In the genomic region with DNA sequence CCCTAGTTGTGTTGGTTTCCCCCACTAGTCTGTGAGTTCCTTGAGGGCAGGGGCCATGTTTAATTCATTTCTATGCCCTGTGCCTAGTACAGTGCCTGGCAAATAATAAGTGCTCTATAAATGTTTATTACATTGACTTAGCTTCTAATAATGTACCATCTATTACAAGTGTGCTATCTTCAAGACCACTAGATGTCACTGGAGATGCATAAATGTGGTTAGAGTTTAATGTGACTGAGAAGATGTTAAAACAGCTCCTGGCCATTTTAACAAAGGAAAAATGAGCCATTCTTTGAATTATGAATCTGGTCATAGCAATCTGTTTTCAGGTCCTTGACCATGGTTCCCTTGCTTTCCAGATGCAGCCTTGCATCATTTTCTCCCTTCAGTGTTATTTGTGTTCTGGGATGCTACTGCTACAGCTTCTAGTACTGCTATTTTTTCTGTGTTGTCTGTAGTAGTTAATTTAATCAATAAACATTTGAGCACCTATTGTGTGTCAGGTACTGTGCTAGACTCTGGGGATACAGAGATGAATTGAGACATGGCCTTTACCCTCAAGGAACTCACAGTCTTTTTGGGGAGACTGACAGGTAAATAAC, we compare ENCODE assay signal across 8 cellular contexts. TPM values are rescaled to one million over a fixed set of nuclear protein-coding genes. Genes with fewer than 3 reads are reported as not detected.
DNase-seq lines count a peak whose midpoint lies in the region; ATAC-seq and TF ChIP-seq lines count a peak whose summit lies in the region.

No MANE protein-coding gene starts in this region.

- H3K4me1 Mint-ChIP-seq in nephron progenitor cell = no peaks in the 10 kb centered on the region
- no peaks in the 10 kb centered on the region for H3K4me1 Mint-ChIP-seq in T-helper 2 cell treated with Interferon-gamma antibody and Interleukin-4, amounts not matched to agents 5 μg/mL and 100 μg/mL, for 36 hours (ENCODE audit: low read depth)

- no peak for TF ChIP-seq EP300 in esophagus muscularis mucosa (IDR thresholded peaks at IDR 0.05)

- H3K36me3 ChIP-seq in A673 (ENCODE audit: insufficient read depth, low read length, poor library complexity, severe bottlenecking) (no peaks in the 10 kb centered on the region), esophagus muscularis mucosa (peaks cover 0 to 6% (median 0%) of the 10 kb centered on the region in 4 donors)

- no TSS peak for BruUV-seq in A673 (replicated peaks; lab: Mats Ljungman, UMichigan)

- peak; percentile 68 for DNase-seq in A673 (ENCODE audit: low spot score)
- no peak for DNase-seq in GM12864 (ENCODE audit: low read depth)
- peak; percentile 12 for DNase-seq in HuH-7.5 (ENCODE audit: low spot score)
- DNase-seq in RWPE1 (ENCODE audit: low spot score) = peak; percentile 18
- no peak for DNase-seq in esophagus muscularis mucosa (ENCODE audit: extremely low spot score)
- no peak for DNase-seq in nephron progenitor cell
- no peak for DNase-seq in T-helper 2 cell treated with Interferon-gamma antibody and Interleukin-4, amounts not matched to agents 5 μg/mL and 100 μg/mL, for 36 hours (ENCODE audit: low spot score)

- peak; percentile 70 for TF ChIP-seq CTCF in A673 (conservative IDR thresholded peaks at IDR 0.05; ENCODE audit: low read depth, low read length)
- TF ChIP-seq CTCF in GM12864 (IDR thresholded peaks at IDR 0.05; ENCODE audit: low read depth, low read length, missing control alignments) = peak; percentile 35
- peak; percentile 38 for TF ChIP-seq CTCF in RWPE1 (conservative IDR thresholded peaks at IDR 0.05; ENCODE audit: low read depth)
- TF ChIP-seq CTCF in esophagus muscularis mucosa (IDR thresholded peaks at IDR 0.05) = peak; percentile 60 to 75 (median 65)
- TF ChIP-seq CTCF in nephron progenitor cell (IDR thresholded peaks at IDR 0.05) = peak; percentile 45

- no peak overlapping the region for H3K4me3 Mint-ChIP-seq in nephron progenitor cell
- no peak overlapping the region for H3K4me3 Mint-ChIP-seq in T-helper 2 cell treated with Interferon-gamma antibody and Interleukin-4, amounts not matched to agents 5 μg/mL and 100 μg/mL, for 36 hours

- H3K4me1 ChIP-seq in A673 (ENCODE audit: insufficient read depth, low read length, poor library complexity, severe bottlenecking) (no peaks in the 10 kb centered on the region), esophagus muscularis mucosa (peaks cover 6 to 45% (median 35%) of the 10 kb centered on the region in 4 donors)

- POLR2A ChIA-PET in A673 (lab: Charles Lee; ENCODE audit: low non-redundant PET) (no interaction called here), RWPE1 (lab: Yijun Ruan, JAX; ENCODE audit: low non-redundant PET) (no interaction called here)

- no peaks in the 10 kb centered on the region for H3K27me3 ChIP-seq in A673 (replicated peaks; ENCODE audit: insufficient read depth, low read depth, low read length, poor library complexity)
- no peaks in the 10 kb centered on the region for H3K27me3 ChIP-seq in esophagus muscularis mucosa

- H3K4me3 ChIP-seq in A673 (ENCODE audit: low read depth, low read length, poor library complexity, severe bottlenecking) (no peak overlapping the region), GM12864 (ENCODE audit: low read depth, low read length) (no peak overlapping the region), esophagus muscularis mucosa (no peak overlapping the region)

- CTCF ChIA-PET in A673 (lab: Charles Lee) = interaction anchor here (0.6 to 1.9 kb wide), 9 partner anchors 135 to 898 kb away, joined by 3 to 33 read pairs (median 6); no protein-coding TSS in a partner anchor
- CTCF ChIA-PET in RWPE1 (lab: Yijun Ruan, JAX) = interaction anchor here (0.5 to 2.2 kb wide), 13 partner anchors 12 to 670 kb away, joined by 3 to 18 read pairs (median 4); no protein-coding TSS in a partner anchor

- H3K27ac ChIP-seq in A673 (ENCODE audit: low read depth, low read length, poor library complexity, severe bottlenecking) = no peak overlapping the region
- no peak overlapping the region for H3K27ac ChIP-seq in RWPE1
- peak overlapping the region; percentile 80 to 84 (median 84) for H3K27ac ChIP-seq in esophagus muscularis mucosa (replicated peaks in 1 of 4)

- ATAC-seq in GM21381 (IDR thresholded peaks at IDR 0.05; ENCODE audit: unreplicated experiment) = no peak

- peaks cover 33% of the 10 kb centered on the region for H3K9me3 Mint-ChIP-seq in nephron progenitor cell
- H3K9me3 Mint-ChIP-seq in T-helper 2 cell treated with Interferon-gamma antibody and Interleukin-4, amounts not matched to agents 5 μg/mL and 100 μg/mL, for 36 hours = no peaks in the 10 kb centered on the region

- no peak overlapping the region for H3K27ac Mint-ChIP-seq in nephron progenitor cell
- H3K27ac Mint-ChIP-seq in T-helper 2 cell treated with Interferon-gamma antibody and Interleukin-4, amounts not matched to agents 5 μg/mL and 100 μg/mL, for 36 hours = no peak overlapping the region

- peaks cover 28% of the 10 kb centered on the region for H3K36me3 Mint-ChIP-seq in nephron progenitor cell (ENCODE audit: low read depth)
- H3K36me3 Mint-ChIP-seq in T-helper 2 cell treated with Interferon-gamma antibody and Interleukin-4, amounts not matched to agents 5 μg/mL and 100 μg/mL, for 36 hours (ENCODE audit: low read depth) = peaks cover 14% of the 10 kb centered on the region

- intact Hi-C loops in A673 (cut with micrococcal nuclease; ENCODE audit: unreplicated experiment) = loop anchor here (1.0 to 2.0 kb wide), 3 partner anchors 138 to 548 kb away; no protein-coding TSS in a partner anchor
- intact Hi-C loops in esophagus muscularis mucosa (cut with DNase I) = loop anchor here (2.0 to 10.0 kb wide), 3 partner anchors 184 to 666 kb away; no protein-coding TSS in a partner anchor

- H3K9me3 ChIP-seq in A673 (ENCODE audit: low read depth, low read length, poor library complexity, severe bottlenecking) (no peaks in the 10 kb centered on the region), esophagus muscularis mucosa (no peaks in the 10 kb centered on the region)

- peaks cover 2% of the 10 kb centered on the region for H3K27me3 Mint-ChIP-seq in nephron progenitor cell (ENCODE audit: low read depth, poor library complexity)
- no peaks in the 10 kb centered on the region for H3K27me3 Mint-ChIP-seq in T-helper 2 cell treated with Interferon-gamma antibody and Interleukin-4, amounts not matched to agents 5 μg/mL and 100 μg/mL, for 36 hours (ENCODE audit: low read depth)

- TF ChIP-seq POLR2A in esophagus muscularis mucosa (IDR thresholded peaks at IDR 0.05; ENCODE audit: low read depth) = no peak

RNA-seq across cellular contexts. Expression of a gene that starts 43.2 kb away (rescaled TPM):
- 13.0 and 14.3 TPM in 2 replicates for total RNA-seq in A673 (2021)
- 10 to 100 TPM; 12.9 to 17.4 (median 13.7) TPM for total RNA-seq in esophagus muscularis mucosa

RNA-seq across cellular contexts. Expression of a gene that starts 54.7 kb away (rescaled TPM):
- total RNA-seq in A673 (2021) (22.6 and 25.8 TPM in 2 replicates), esophagus muscularis mucosa (10 to 100 TPM; 29.0 to 37.8 (median 35.3) TPM)

Comparison
In these comparisons a context has a peak if more than half of its experiments do, and no peak if none do; other contexts are left out.
1. DNase-seq: peak in A673 (single experiment), HuH-7.5 (single experiment) and RWPE1 (single experiment); none in GM12864 (single experiment), esophagus muscularis mucosa (single experiment), nephron progenitor cell (single experiment) and T-helper 2 cell treated with Interferon-gamma antibody and Interleukin-4, amounts not matched to agents 5 μg/mL and 100 μg/mL, for 36 hours (single experiment).
2. H3K27ac ChIP-seq: peak in esophagus muscularis mucosa (4 of 4); none in A673 (single experiment) and RWPE1 (single experiment).
3. Peak in every context shown above with its lines, with median percentiles within 50 percentile points of each other: CTCF ChIP-seq.